Comparison of ENCODE assay signal across 7 cellular contexts in genomic region chr12:64610092-64610659, GRCh38. TPM values are rescaled to one million over a fixed set of nuclear protein-coding genes. Genes with fewer than 3 reads are reported as not detected.
DNase-seq lines count a peak whose midpoint lies in the region; ATAC-seq, FAIRE-seq and TF ChIP-seq lines count a peak whose summit lies in the region.

RASSF3 (plus strand) TSS chr12:64610495; CDS start chr12:64610633, 138 bp downstream.

- H3K4me3 Mint-ChIP-seq in activated B cell treated with CpG ODN at 0.5 μM for 24 hours = peak within 1 kb of the TSS; percentile 99

- H3K9me3 Mint-ChIP-seq in activated B cell treated with CpG ODN at 0.5 μM for 24 hours = no peaks in the 10 kb centered on the region

- no peaks in the 10 kb centered on the region for H3K4me1 ChIP-seq in kidney (ENCODE audit: control insufficient read depth in 1 of 2, insufficient read depth in 1 of 2, low read depth in 1 of 2, low read length in 2 of 2)

- H3K27ac Mint-ChIP-seq in activated B cell treated with CpG ODN at 0.5 μM for 24 hours = peak within 1 kb of the TSS; percentile 97

- no peaks in the 10 kb centered on the region for H3K36me3 ChIP-seq in kidney (ENCODE audit: control insufficient read depth in 1 of 2, insufficient read depth in 2 of 2, low read length in 2 of 2)

- DNase-seq in NCI-H146 (lab: John Stamatoyannopoulos, UW) = peak; percentile 83
- DNase-seq in activated B cell treated with CpG ODN at 0.5 μM for 24 hours = peak; percentile 77
- peak; percentile 49 to 79 for DNase-seq in cardiac fibroblast (ENCODE audit: low read depth in 2 of 2)
- peak; percentile 92 for DNase-seq in kidney
- DNase-seq in stimulated activated CD4-positive, alpha-beta T cell treated with anti-CD3 and anti-CD28 coated beads, Interleukin-1b, Interleukin-23, amount 100 ng/mL, for 4 hours (ENCODE audit: low read depth in 2 of 2) = peak; percentile 41 to 73

- no peaks in the 10 kb centered on the region for H3K27me3 Mint-ChIP-seq in activated B cell treated with CpG ODN at 0.5 μM for 24 hours

- TF ChIP-seq CTCF in activated B cell treated with CpG ODN at 0.5 μM for 24 hours (IDR thresholded peaks at IDR 0.05) = no peak
- no peak for TF ChIP-seq CTCF in cardiac fibroblast (IDR thresholded peaks at IDR 0.05; ENCODE audit: low read depth, low read length)
- no peak for TF ChIP-seq CTCF in kidney (IDR thresholded peaks at IDR 0.05; ENCODE audit: borderline replicate concordance, extremely low read depth, insufficient read depth)

- FAIRE-seq in kidney (lab: Jason Lieb, UNC) = no peak

- H3K4me1 Mint-ChIP-seq in activated B cell treated with CpG ODN at 0.5 μM for 24 hours = peaks cover 43% of the 10 kb centered on the region

- peaks cover 35% of the 10 kb centered on the region for H3K36me3 Mint-ChIP-seq in activated B cell treated with CpG ODN at 0.5 μM for 24 hours (ENCODE audit: low read depth)

- peak within 1 kb of the TSS; percentile 81 to 92 for H3K27ac ChIP-seq in kidney (ENCODE audit: low read depth in 2 of 2, low read length in 2 of 2)

- no peaks in the 10 kb centered on the region for H3K9me3 ChIP-seq in kidney (ENCODE audit: control insufficient read depth in 1 of 2, low read length in 2 of 2)

- peak within 1 kb of the TSS; percentile 63 to 73 for H3K9ac ChIP-seq in kidney (ENCODE audit: low read length in 2 of 2)

- CTCF ChIA-PET in activated B cell treated with CpG ODN at 0.5 μM for 24 hours (lab: Charles Lee) = interaction anchor here (0.7 to 3.0 kb wide), 11 partner anchors 9 to 129 kb away, joined by 3 to 28 read pairs (median 7); no protein-coding TSS in a partner anchor

- H3K4me3 ChIP-seq in cardiac fibroblast (replicated peaks in 1 of 2; ENCODE audit: low read depth in 2 of 2, low read length in 2 of 2) (peak within 1 kb of the TSS; percentile 78 to 83), kidney (ENCODE audit: low read length in 2 of 2) (peak within 1 kb of the TSS; percentile 72 to 82)

- POLR2A ChIA-PET in activated B cell treated with CpG ODN at 0.5 μM for 24 hours (lab: Charles Lee) = interaction anchor here (0.9 to 11.4 kb wide), 11 partner anchors 13 to 84 kb away, joined by 3 to 256 read pairs (median 6); no protein-coding TSS in a partner anchor

- peak; percentile 63 for ATAC-seq in HG02571 (IDR thresholded peaks at IDR 0.05; ENCODE audit: unreplicated experiment)
- ATAC-seq in activated B cell treated with CpG ODN at 0.5 μM for 24 hours (ENCODE audit: low read depth) = peak; percentile 50

- intact Hi-C loops in activated B cell treated with CpG ODN at 0.5 μM for 24 hours (cut with micrococcal nuclease) (loop anchor here (1.0 to 2.0 kb wide), 5 partner anchors 59 to 559 kb away; partner anchors contain the start of genes GNS, LEMD3 and TBK1), kidney (cut with DNase I) (no loop called here)

- TF ChIP-seq POLR2A in GM15510 (IDR thresholded peaks at IDR 0.05; ENCODE audit: borderline replicate concordance, extremely low read depth, insufficient read length) = peak; percentile 71

RNA-seq across cellular contexts. Expression of gene RASSF3, which starts in this region (rescaled TPM):
- total RNA-seq in activated B cell treated with CpG ODN at 0.5 μM for 24 hours = 90.9 and 95.7 TPM in 2 replicates
- 35.6 TPM for total RNA-seq in kidney
- polyA plus RNA-seq in kidney (ENCODE audit: insufficient read depth, low read depth, low replicate concordance) = 8.2 TPM

Comparison
In these comparisons a context has a peak if more than half of its experiments do, and no peak if none do; other contexts are left out.
1. Peak in every context shown above with its lines: DNase-seq, ATAC-seq, H3K4me3 ChIP-seq and H3K27ac ChIP-seq.